25 cellular contexts compared by ENCODE assay signal in genomic region chr14:67018720-67019119, GRCh38.
DNase-seq lines count a peak whose midpoint lies in the region; ATAC-seq, FAIRE-seq and TF ChIP-seq lines count a peak whose summit lies in the region.
"Had no signal": no experiment of that assay in that cellular context is flagged by ENCODE, and none has a peak within 500 bp of the region (broad histone marks: within the 10 kb centered on the region; RNA-seq: fewer than 3 reads in every experiment).

No MANE protein-coding gene starts in this region.

- in situ Hi-C loops in transverse colon (cut with MboI; ENCODE audit: low pct_ligation_motif_present in 1 of 4, low pct_unique_long_range_greater_than_20kb in 1 of 4, low sequenced_read_pairs in 3 of 4): no loop called here

- H3K27me3 ChIP-seq in transverse colon: no peaks in the 10 kb centered on the region

- H3K9me3 Mint-ChIP-seq in memory B cell: no peaks in the 10 kb centered on the region
- H3K9me3 Mint-ChIP-seq: activated CD4-positive, alpha-beta memory T cell treated with anti-CD3 and anti-CD28 coated beads for 36 hours; effector memory CD8-positive, alpha-beta T cell; T-cell had no signal

- no peaks in the 10 kb centered on the region for H3K4me1 ChIP-seq in transverse colon
- H3K4me1 ChIP-seq: lower lobe of right lung had no signal

- H3K27ac Mint-ChIP-seq in memory B cell: no peak overlapping the region
- H3K27ac Mint-ChIP-seq: activated CD4-positive, alpha-beta memory T cell treated with anti-CD3 and anti-CD28 coated beads for 36 hours; activated T-cell treated with anti-CD3 and anti-CD28 coated beads, Interleukin-2, amount 50 U/mL, for 24 hours; effector memory CD8-positive, alpha-beta T cell; immature natural killer cell; T-cell had no signal

- no peak overlapping the region for H3K27ac ChIP-seq in transverse colon
- H3K27ac ChIP-seq: lower lobe of right lung, thoracic aorta had no signal

- ATAC-seq in GM21423 (IDR thresholded peaks at IDR 0.05; ENCODE audit: unreplicated experiment) (peak; percentile 76), HG03565 (IDR thresholded peaks at IDR 0.05; ENCODE audit: unreplicated experiment) (peak; percentile 59), memory B cell (ENCODE audit: low read depth) (peak; percentile 69), GM21786 (IDR thresholded peaks at IDR 0.05; ENCODE audit: unreplicated experiment) (no peak)
- ATAC-seq: effector memory CD8-positive, alpha-beta T cell; lower lobe of right lung; right cardiac atrium; Right ventricle myocardium inferior; T-cell had no signal

- peaks cover 6% of the 10 kb centered on the region for H3K4me1 Mint-ChIP-seq in memory B cell
- H3K4me1 Mint-ChIP-seq: immature natural killer cell had no signal

- no peak overlapping the region for H3K4me3 ChIP-seq in transverse colon
- H3K4me3 ChIP-seq: lower lobe of right lung, thoracic aorta had no signal

- H3K27me3 Mint-ChIP-seq in memory B cell: no peaks in the 10 kb centered on the region
- H3K27me3 Mint-ChIP-seq: activated CD4-positive, alpha-beta memory T cell treated with anti-CD3 and anti-CD28 coated beads for 36 hours; activated T-cell treated with anti-CD3 and anti-CD28 coated beads, Interleukin-2, amount 50 U/mL, for 24 hours; effector memory CD8-positive, alpha-beta T cell; T-cell had no signal

- intact Hi-C loops in transverse colon (cut with DNase I; ENCODE audit: low total_unique reads): no loop called here

- DNase-seq in GM18507 (ENCODE audit: extremely low spot score, insufficient read length, low read depth): no peak
- DNase-seq in memory B cell (ENCODE audit: low spot score in 2 of 2): no peak
- DNase-seq in GM19238 (ENCODE audit: insufficient read length, low spot score): no peak
- no peak for DNase-seq in transverse colon
- DNase-seq in hippocampal formation (lab: John Stamatoyannopoulos, UW): no peak
- DNase-seq: activated CD4-positive, alpha-beta memory T cell treated with anti-CD3 and anti-CD28 coated beads for 36 hours; activated naive CD4-positive, alpha-beta T cell treated with anti-CD3 and anti-CD28 coated beads, Interleukin-2, amount 50 U/mL, for 16 hours; activated T-cell treated with anti-CD3 and anti-CD28 coated beads, Interleukin-2, amount 50 U/mL, for 24 hours; AML-193; Calu3; effector memory CD8-positive, alpha-beta T cell; immature natural killer cell; IMR-90; lower lobe of right lung; NCI-H2029; NCI-H446; right cardiac atrium; T-cell had no signal

- TF ChIP-seq CTCF in transverse colon (IDR thresholded peaks at IDR 0.05): no peak

- peak; percentile 39 for FAIRE-seq in GM18507 (lab: Jason Lieb, UNC)
- FAIRE-seq: G401.6, H54 had no signal

- no peak for TF ChIP-seq POLR2A in transverse colon (IDR thresholded peaks at IDR 0.05)

- no peaks in the 10 kb centered on the region for H3K9me3 ChIP-seq in transverse colon
- H3K9me3 ChIP-seq: lower lobe of right lung, thoracic aorta had no signal

- H3K4me3 Mint-ChIP-seq in memory B cell: no peak overlapping the region
- H3K4me3 Mint-ChIP-seq: activated CD4-positive, alpha-beta memory T cell treated with anti-CD3 and anti-CD28 coated beads for 36 hours; activated T-cell treated with anti-CD3 and anti-CD28 coated beads, Interleukin-2, amount 50 U/mL, for 24 hours; effector memory CD8-positive, alpha-beta T cell; immature natural killer cell; T-cell had no signal

- no peak for TF ChIP-seq EP300 in transverse colon (IDR thresholded peaks at IDR 0.05; ENCODE audit: low read depth)

- H3K36me3 Mint-ChIP-seq in memory B cell: peaks cover 5% of the 10 kb centered on the region
- H3K36me3 Mint-ChIP-seq: activated CD4-positive, alpha-beta memory T cell treated with anti-CD3 and anti-CD28 coated beads for 36 hours had no signal

- peaks cover 0 to 6% (median 0%) of the 10 kb centered on the region in 4 donors for H3K36me3 ChIP-seq in transverse colon
- H3K36me3 ChIP-seq: lower lobe of right lung, thoracic aorta had no signal
